17 cellular contexts compared by ENCODE assay signal in genomic region chr15:64523240-64523639, GRCh38.
A peak's percentile ranks its signal among the peaks of the same experiment; 100 is the strongest.
DNase-seq lines count a peak whose midpoint lies in the region; ATAC-seq and TF ChIP-seq lines count a peak whose summit lies in the region.
"Had no signal": no experiment of that assay in that cellular context is flagged by ENCODE, and none has a peak within 500 bp of the region (broad histone marks: within the 10 kb centered on the region; RNA-seq: fewer than 3 reads in every experiment).

No MANE protein-coding gene starts in this region.

- peak overlapping the region; percentile 30 for H3K27ac Mint-ChIP-seq in mesothelial cell of epicardium
- H3K27ac Mint-ChIP-seq in type B pancreatic cell = peak overlapping the region; percentile 82
- H3K27ac Mint-ChIP-seq: B cell had no signal

- H3K9me3 Mint-ChIP-seq in mesothelial cell of epicardium (peaks cover 4% of the 10 kb centered on the region), type B pancreatic cell (no peaks in the 10 kb centered on the region)
- H3K9me3 Mint-ChIP-seq: CD8-positive, alpha-beta T cell had no signal

- H3K36me3 Mint-ChIP-seq in mesothelial cell of epicardium = peaks cover 16% of the 10 kb centered on the region
- H3K36me3 Mint-ChIP-seq in type B pancreatic cell = peaks cover 14% of the 10 kb centered on the region

- no peaks in the 10 kb centered on the region for H3K9me3 ChIP-seq in left ventricle myocardium inferior (replicated peaks)
- H3K9me3 ChIP-seq: HAP-1 had no signal

- H3K4me3 Mint-ChIP-seq in mesothelial cell of epicardium (no peak overlapping the region), type B pancreatic cell (no peak overlapping the region)
- H3K4me3 Mint-ChIP-seq: B cell; CD8-positive, alpha-beta T cell had no signal

- H3K4me1 ChIP-seq in left ventricle myocardium inferior = peaks cover 38% of the 10 kb centered on the region

- H3K36me3 ChIP-seq in left ventricle myocardium inferior = no peaks in the 10 kb centered on the region
- H3K36me3 ChIP-seq: HAP-1 had no signal

- no peaks in the 10 kb centered on the region for H3K27me3 ChIP-seq in left ventricle myocardium inferior (ENCODE audit: low read depth)
- H3K27me3 ChIP-seq: BLaER1 treated with 17β-estradiol and CSF1 and Interleukin-3, amounts not matched to agents 10 nM and 100 nM had no signal

- H3K4me1 Mint-ChIP-seq in mesothelial cell of epicardium (peaks cover 54% of the 10 kb centered on the region), type B pancreatic cell (ENCODE audit: unreplicated experiment) (peaks cover 47% of the 10 kb centered on the region)

- H3K27me3 Mint-ChIP-seq in mesothelial cell of epicardium (ENCODE audit: low read depth) (no peaks in the 10 kb centered on the region), type B pancreatic cell (no peaks in the 10 kb centered on the region)
- H3K27me3 Mint-ChIP-seq: B cell had no signal

- ATAC-seq in GM21825 (IDR thresholded peaks at IDR 0.05; ENCODE audit: unreplicated experiment) = no peak
- no peak for ATAC-seq in HG02571 (IDR thresholded peaks at IDR 0.05; ENCODE audit: unreplicated experiment)
- ATAC-seq: CD8-positive, alpha-beta T cell had no signal

- TF ChIP-seq CTCF in left ventricle myocardium inferior (IDR thresholded peaks at IDR 0.05; ENCODE audit: borderline replicate concordance) (no peak), mesothelial cell of epicardium (IDR thresholded peaks at IDR 0.05; ENCODE audit: unreplicated experiment) (no peak), type B pancreatic cell (conservative IDR thresholded peaks at IDR 0.05) (no peak)

- DNase-seq in left ventricle myocardium inferior (no peak), cardiac septum (ENCODE audit: low spot score) (no peak), mesothelial cell of epicardium (ENCODE audit: low spot score in 2 of 2, unreplicated experiment in 2 of 2) (no peak), type B pancreatic cell (ENCODE audit: extremely low spot score, unreplicated experiment) (no peak), iPS-NIHi7 (ENCODE audit: extremely low spot score) (no peak)
- DNase-seq: Calu3; CD8-positive, alpha-beta T cell; DMS79 treated with DMSO at 0.1 percent for 48 hours; GM23248; IMR-90 had no signal

- no peak overlapping the region for H3K4me3 ChIP-seq in left ventricle myocardium inferior
- H3K4me3 ChIP-seq: BLaER1 treated with 17β-estradiol and CSF1 and Interleukin-3, amounts not matched to agents 10 nM and 100 nM; GM23248; HAP-1 had no signal

- H3K27ac ChIP-seq in left ventricle myocardium inferior (replicated peaks) (peak overlapping the region; percentile 57), angular gyrus (ENCODE audit: low read depth, low read length) (peak overlapping the region; percentile 83)
- H3K27ac ChIP-seq: GM23248, HL-60 had no signal

- intact Hi-C loops in left ventricle myocardium inferior (cut with micrococcal nuclease) (no loop called here), cardiac septum (cut with DNase I) (no loop called here)
